Comparison of ENCODE assay signal across 1 cellular context in genomic region chr3:31345581-31345980, GRCh38.
TF ChIP-seq lines count a peak whose summit lies in the region.

No MANE protein-coding gene starts in this region.

TF ChIP-seq in GM23338, 12 proteins besides CTCF, POLR2A, EP300 and RAD21 (continued from another document):
- TF ChIP-seq ZNF462 (CRISPR knock-in tag; IDR thresholded peaks at IDR 0.05) (no peak), EZH2 (IDR thresholded peaks at IDR 0.05; ENCODE audit: low read depth, unreplicated experiment) (no peak), ETS1 (IDR thresholded peaks at IDR 0.05) (no peak), REST (IDR thresholded peaks at IDR 0.05; ENCODE audit: unreplicated experiment) (no peak), CREB1 (CRISPR knock-in tag; IDR thresholded peaks at IDR 0.05; ENCODE audit: low read depth) (no peak), JUNB (IDR thresholded peaks at IDR 0.05; ENCODE audit: unreplicated experiment) (no peak), NANOG (IDR thresholded peaks at IDR 0.05; ENCODE audit: borderline replicate concordance) (no peak)
TF ChIP-seq in GM23338: peak in this region for 0.
